Comparison of ENCODE assay signal across 11 cellular contexts in genomic region chr7:55538538-55538937, GRCh38. TPM values are rescaled to one million over a fixed set of nuclear protein-coding genes. Genes with fewer than 3 reads are reported as not detected.
DNase-seq lines count a peak whose midpoint lies in the region; ATAC-seq and TF ChIP-seq lines count a peak whose summit lies in the region.
"Had no signal": no experiment of that assay in that cellular context is flagged by ENCODE, and none has a peak within 500 bp of the region (broad histone marks: within the 10 kb centered on the region; RNA-seq: fewer than 3 reads in every experiment).

No MANE protein-coding gene starts in this region.

- H3K14ac ChIP-seq in trophoblast cell (ENCODE audit: low read length): no peak overlapping the region

- H3K9ac ChIP-seq in OCI-LY3 (ENCODE audit: low read length): peak overlapping the region; percentile 93
- H3K9ac ChIP-seq in trophoblast cell (ENCODE audit: low read length): no peak overlapping the region

- intact Hi-C loops in dendritic cell treated with granulocyte-macrophage colony-stimulating factor and Interleukin-4, amounts not matched to agents 40 ng/mL and 50 ng/mL, for 4 days (cut with micrococcal nuclease): no loop called here

- H2AFZ ChIP-seq in OCI-LY3 (ENCODE audit: low read depth, low read length): no peak overlapping the region
- no peak overlapping the region for H2AFZ ChIP-seq in trophoblast cell (ENCODE audit: insufficient read depth, low read length, poor library complexity)

- H3K79me2 ChIP-seq in OCI-LY3 (ENCODE audit: low read length): peaks cover 94% of the 10 kb centered on the region
- no peaks in the 10 kb centered on the region for H3K79me2 ChIP-seq in trophoblast cell (ENCODE audit: control insufficient read depth, insufficient read depth, low read length, poor library complexity)

- peaks cover 86% of the 10 kb centered on the region for H3K4me1 ChIP-seq in OCI-LY3 (ENCODE audit: low read length)
- peaks cover 3 to 5% of the 10 kb centered on the region in 2 experiments for H3K4me1 ChIP-seq in trophoblast cell (ENCODE audit: control insufficient read depth in 1 of 2, insufficient read depth in 2 of 2, low read length in 2 of 2)

- H3K36me3 Mint-ChIP-seq in dendritic cell treated with granulocyte-macrophage colony-stimulating factor and Interleukin-4, amounts not matched to agents 40 ng/mL and 50 ng/mL, for 4 days (ENCODE audit: low read depth): peaks cover 71% of the 10 kb centered on the region

- no peaks in the 10 kb centered on the region for H3K9me3 Mint-ChIP-seq in dendritic cell treated with granulocyte-macrophage colony-stimulating factor and Interleukin-4, amounts not matched to agents 40 ng/mL and 50 ng/mL, for 4 days
- H3K9me3 Mint-ChIP-seq: activated naive CD8-positive, alpha-beta T cell treated with anti-CD3 and anti-CD28 coated beads, Interleukin-2, amount 10 ng/mL, durations not matched to agents 7 days and 5 days had no signal

- H2AK5ac ChIP-seq in trophoblast cell (ENCODE audit: low read length): no peak overlapping the region

- DNase-seq in ELR (ENCODE audit: low read depth) (peak; percentile 95), trophoblast cell (peak; percentile 40 to 85), C1 segment of cervical spinal cord (lab: John Stamatoyannopoulos, UW) (no peak), GF-D8 (lab: John Stamatoyannopoulos, UW) (no peak), RPMI8226 (no peak)
- DNase-seq: activated naive CD8-positive, alpha-beta T cell treated with anti-CD3 and anti-CD28 coated beads, Interleukin-2, amount 10 ng/mL, durations not matched to agents 7 days and 5 days; heart left ventricle; stimulated activated naive CD8-positive, alpha-beta T cell treated with anti-CD3 and anti-CD28 coated beads, Interleukin-15, Interleukin-2, amounts not matched to agents 100 U/mL and 50 U/mL, for 24 hours had no signal

- H3K18ac ChIP-seq in trophoblast cell (ENCODE audit: low read length): no peak overlapping the region

- H3K4me2 ChIP-seq in OCI-LY3 (ENCODE audit: low read length) (peak overlapping the region; percentile 88), trophoblast cell (ENCODE audit: low read length) (no peak overlapping the region)

- H3K36me3 ChIP-seq in OCI-LY3 (replicated peaks; ENCODE audit: low read depth, low read length): peaks cover 39% of the 10 kb centered on the region
- H3K36me3 ChIP-seq in trophoblast cell (ENCODE audit: control insufficient read depth in 1 of 2, insufficient read depth in 2 of 2, low read length in 2 of 2): no peaks in the 10 kb centered on the region
- H3K36me3 ChIP-seq: heart left ventricle had no signal

- H2BK5ac ChIP-seq in trophoblast cell (ENCODE audit: low read depth, low read length, poor library complexity): no peak overlapping the region

- no peaks in the 10 kb centered on the region for H3K27me3 Mint-ChIP-seq in dendritic cell treated with granulocyte-macrophage colony-stimulating factor and Interleukin-4, amounts not matched to agents 40 ng/mL and 50 ng/mL, for 4 days
- H3K27me3 Mint-ChIP-seq: activated naive CD8-positive, alpha-beta T cell treated with anti-CD3 and anti-CD28 coated beads, Interleukin-2, amount 10 ng/mL, durations not matched to agents 7 days and 5 days had no signal

- no peak overlapping the region for H4K8ac ChIP-seq in trophoblast cell (ENCODE audit: low read depth, low read length)

- no peak for ATAC-seq in HG02571 (IDR thresholded peaks at IDR 0.05; ENCODE audit: unreplicated experiment)
- ATAC-seq: heart left ventricle; stimulated activated naive CD8-positive, alpha-beta T cell treated with anti-CD3 and anti-CD28 coated beads, Interleukin-15, Interleukin-2, amounts not matched to agents 100 U/mL and 50 U/mL, for 24 hours had no signal

- no peak overlapping the region for H4K91ac ChIP-seq in trophoblast cell (ENCODE audit: low read depth, low read length)

- H3K27me3 ChIP-seq in OCI-LY3 (ENCODE audit: low read depth, low read length) (no peaks in the 10 kb centered on the region), trophoblast cell (ENCODE audit: insufficient read depth, low read length) (no peaks in the 10 kb centered on the region)
- H3K27me3 ChIP-seq: heart left ventricle had no signal

- no CpG with 5 or more reads among the region's 3 CpGs for WGBS in trophoblast cell (ENCODE audit: extremely low coverage, insufficient coverage, insufficient read length)

- H3K27ac ChIP-seq in OCI-LY3 (ENCODE audit: low read length) (peak overlapping the region; percentile 99), trophoblast cell (ENCODE audit: low read depth, low read length) (no peak overlapping the region)

- H3K4me3 ChIP-seq in OCI-LY3 (ENCODE audit: low read length): peak overlapping the region; percentile 74
- H3K4me3 ChIP-seq in trophoblast cell (ENCODE audit: low read depth, low read length): no peak overlapping the region
- H3K4me3 ChIP-seq: heart left ventricle had no signal

- no peaks in the 10 kb centered on the region for H4K20me1 ChIP-seq in OCI-LY3 (ENCODE audit: insufficient read depth, low read length)

- H2BK12ac ChIP-seq in trophoblast cell (ENCODE audit: low read length): no peak overlapping the region

- no peak overlapping the region for H3K4ac ChIP-seq in trophoblast cell (ENCODE audit: low read depth, low read length)

- H3K4me1 Mint-ChIP-seq in dendritic cell treated with granulocyte-macrophage colony-stimulating factor and Interleukin-4, amounts not matched to agents 40 ng/mL and 50 ng/mL, for 4 days (ENCODE audit: low read depth): peaks cover 84% of the 10 kb centered on the region

- TF ChIP-seq CTCF in OCI-LY3 (IDR thresholded peaks at IDR 0.05; ENCODE audit: low read depth, low read length): no peak

- no peak overlapping the region for H3K23ac ChIP-seq in trophoblast cell (ENCODE audit: low read length)

- H3K79me1 ChIP-seq in trophoblast cell (ENCODE audit: low read length): no peaks in the 10 kb centered on the region

- H2BK120ac ChIP-seq in trophoblast cell (ENCODE audit: insufficient read depth, low read length, poor library complexity): no peak overlapping the region

- no peak overlapping the region for H4K12ac ChIP-seq in trophoblast cell (ENCODE audit: low read depth, low read length)

- H3K9me3 ChIP-seq in OCI-LY3 (ENCODE audit: insufficient read depth, low read length): peaks cover 13% of the 10 kb centered on the region; the same call in 1 of the 2 replicates
- no peaks in the 10 kb centered on the region for H3K9me3 ChIP-seq in trophoblast cell (ENCODE audit: insufficient read depth, low read depth, low read length)
- H3K9me3 ChIP-seq: heart left ventricle had no signal

- peak overlapping the region; percentile 98 for H3K27ac Mint-ChIP-seq in dendritic cell treated with granulocyte-macrophage colony-stimulating factor and Interleukin-4, amounts not matched to agents 40 ng/mL and 50 ng/mL, for 4 days

- H3K4me3 Mint-ChIP-seq in dendritic cell treated with granulocyte-macrophage colony-stimulating factor and Interleukin-4, amounts not matched to agents 40 ng/mL and 50 ng/mL, for 4 days: peak overlapping the region; percentile 90
- H3K4me3 Mint-ChIP-seq: activated naive CD8-positive, alpha-beta T cell treated with anti-CD3 and anti-CD28 coated beads, Interleukin-2, amount 10 ng/mL, durations not matched to agents 7 days and 5 days had no signal

RNA-seq across cellular contexts. Expression of gene VOPP1, which starts 33.8 kb away (rescaled TPM):
- 17.6 and 18.5 TPM in 2 replicates for polyA plus RNA-seq in trophoblast cell (2013)

Comparison
In these comparisons a context has a peak if more than half of its experiments do, and no peak if none do; other contexts are left out.
1. DNase-seq: peak in ELR (single experiment) and trophoblast cell (2 of 2); none in C1 segment of cervical spinal cord (0 of 14), GF-D8 (single experiment) and RPMI8226 (single experiment).